9 cellular contexts compared by ENCODE assay signal in genomic region chr11:122696662-122697061, GRCh38. TPM values are rescaled to one million over a fixed set of nuclear protein-coding genes. Genes with fewer than 3 reads are reported as not detected.
DNase-seq lines count a peak whose midpoint lies in the region; ATAC-seq and TF ChIP-seq lines count a peak whose summit lies in the region.
"Had no signal": no experiment of that assay in that cellular context is flagged by ENCODE, and none has a peak within 500 bp of the region (broad histone marks: within the 10 kb centered on the region; RNA-seq: fewer than 3 reads in every experiment).

No MANE protein-coding gene starts in this region.

- H3K4me1 Mint-ChIP-seq in activated CD8-positive, alpha-beta T cell treated with anti-CD3 and anti-CD28 coated beads, Interleukin-2, amount 10 ng/mL, durations not matched to agents 7 days and 5 days (ENCODE audit: low read depth): peaks cover 93% of the 10 kb centered on the region
- H3K4me1 Mint-ChIP-seq in nephron progenitor cell: peaks cover 31% of the 10 kb centered on the region

- peak overlapping the region; percentile 90 for H3K27ac Mint-ChIP-seq in activated CD8-positive, alpha-beta T cell treated with anti-CD3 and anti-CD28 coated beads, Interleukin-2, amount 10 ng/mL, durations not matched to agents 7 days and 5 days
- peak overlapping the region; percentile 50 for H3K27ac Mint-ChIP-seq in nephron progenitor cell

- H3K9me3 Mint-ChIP-seq in activated CD8-positive, alpha-beta T cell treated with anti-CD3 and anti-CD28 coated beads, Interleukin-2, amount 10 ng/mL, durations not matched to agents 7 days and 5 days (ENCODE audit: insufficient read depth): no peaks in the 10 kb centered on the region
- H3K9me3 Mint-ChIP-seq in nephron progenitor cell: no peaks in the 10 kb centered on the region

- DNase-seq in GF-D8 (lab: John Stamatoyannopoulos, UW) (peak; percentile 100), nephron progenitor cell (no peak), inferior parietal cortex (ENCODE audit: extremely low spot score) (no peak), ureter (ENCODE audit: low spot score) (no peak), H4 (ENCODE audit: low spot score) (no peak)
- DNase-seq in activated CD8-positive, alpha-beta T cell treated with anti-CD3 and anti-CD28 coated beads, Interleukin-2, amount 10 ng/mL, durations not matched to agents 7 days and 5 days: peak; percentile 78

- POLR2A ChIA-PET in activated CD8-positive, alpha-beta T cell treated with anti-CD3 and anti-CD28 coated beads, Interleukin-2, amount 10 ng/mL, durations not matched to agents 7 days and 5 days (lab: Charles Lee): interaction anchor here (0.7 to 4.4 kb wide), 17 partner anchors 13 to 366 kb away, joined by 3 to 26 read pairs (median 9); partner anchors contain the start of genes HSPA8 and UBASH3B

- H3K27me3 Mint-ChIP-seq in activated CD8-positive, alpha-beta T cell treated with anti-CD3 and anti-CD28 coated beads, Interleukin-2, amount 10 ng/mL, durations not matched to agents 7 days and 5 days (ENCODE audit: low read depth): no peaks in the 10 kb centered on the region
- H3K27me3 Mint-ChIP-seq in nephron progenitor cell (ENCODE audit: low read depth, poor library complexity): peaks cover 11% of the 10 kb centered on the region

- peak; percentile 74 for ATAC-seq in HG03432 (IDR thresholded peaks at IDR 0.05; ENCODE audit: unreplicated experiment)
- ATAC-seq in activated CD8-positive, alpha-beta T cell treated with anti-CD3 and anti-CD28 coated beads, Interleukin-2, amount 10 ng/mL, durations not matched to agents 7 days and 5 days: peak; percentile 82
- ATAC-seq in GM21423 (IDR thresholded peaks at IDR 0.05; ENCODE audit: unreplicated experiment): no peak
- ATAC-seq: Panc1 had no signal

- H3K4me3 Mint-ChIP-seq in activated CD8-positive, alpha-beta T cell treated with anti-CD3 and anti-CD28 coated beads, Interleukin-2, amount 10 ng/mL, durations not matched to agents 7 days and 5 days: peak overlapping the region; percentile 57
- no peak overlapping the region for H3K4me3 Mint-ChIP-seq in nephron progenitor cell

- CTCF ChIA-PET in activated CD8-positive, alpha-beta T cell treated with anti-CD3 and anti-CD28 coated beads, Interleukin-2, amount 10 ng/mL, durations not matched to agents 7 days and 5 days (lab: Charles Lee): interaction anchor here (0.9 to 9.0 kb wide), 23 partner anchors 10 to 156 kb away, joined by 3 to 131 read pairs (median 6); partner anchors contain the start of gene UBASH3B

- H3K36me3 Mint-ChIP-seq in activated CD8-positive, alpha-beta T cell treated with anti-CD3 and anti-CD28 coated beads, Interleukin-2, amount 10 ng/mL, durations not matched to agents 7 days and 5 days (ENCODE audit: low read depth): peaks cover 58% of the 10 kb centered on the region
- peaks cover 5% of the 10 kb centered on the region for H3K36me3 Mint-ChIP-seq in nephron progenitor cell (ENCODE audit: low read depth)

- TF ChIP-seq CTCF in nephron progenitor cell (IDR thresholded peaks at IDR 0.05): no peak

RNA-seq across cellular contexts. Expression of gene UBASH3B, which starts 41.1 kb away (rescaled TPM):
- 10 to 100 TPM; 66.6 to 75.0 TPM for total RNA-seq in activated CD8-positive, alpha-beta T cell treated with anti-CD3 and anti-CD28 coated beads, Interleukin-2, amount 10 ng/mL, durations not matched to agents 7 days and 5 days
- 31.5 TPM for total RNA-seq in ureter
- 4.4 and 6.4 TPM in 2 replicates for total RNA-seq in H4 (2014; rRNA removed; shearing (Covaris generic))

Comparison
In these comparisons a context has a peak if more than half of its experiments do, and no peak if none do; other contexts are left out.
1. DNase-seq: peak in GF-D8 (single experiment) and activated CD8-positive, alpha-beta T cell treated with anti-CD3 and anti-CD28 coated beads, Interleukin-2, amount 10 ng/mL, durations not matched to agents 7 days and 5 days (single experiment); none in nephron progenitor cell (single experiment), inferior parietal cortex (single experiment), ureter (single experiment) and H4 (single experiment).